ENCODE assay signal across 2 cellular contexts in genomic region chr18:21741511-21742322, GRCh38.
A peak's percentile ranks its signal among the peaks of the same experiment; 100 is the strongest.
TF ChIP-seq lines count a peak whose summit lies in the region.

No MANE protein-coding gene starts in this region.

TF ChIP-seq in GM23338, 12 proteins besides CTCF, POLR2A, EP300 and RAD21:
- TF ChIP-seq ETS1 (IDR thresholded peaks at IDR 0.05) (no peak), ZNF331 (CRISPR knock-in tag; IDR thresholded peaks at IDR 0.05; ENCODE audit: low read depth) (no peak), REST (IDR thresholded peaks at IDR 0.05; ENCODE audit: unreplicated experiment) (no peak), EZH2 (IDR thresholded peaks at IDR 0.05; ENCODE audit: low read depth, unreplicated experiment) (no peak), ZNF114 (CRISPR knock-in tag; IDR thresholded peaks at IDR 0.05) (no peak), EZH2phosphoT487 (IDR thresholded peaks at IDR 0.05; ENCODE audit: unreplicated experiment) (no peak)
TF ChIP-seq in GM23338: peak in this region for 0.

TF ChIP-seq in neural cell, 6 proteins besides CTCF, POLR2A, EP300 and RAD21 (continued from another document):
- TF ChIP-seq REST (IDR thresholded peaks at IDR 0.05; ENCODE audit: borderline replicate concordance) = no peak
- no peak for TF ChIP-seq TAF1 (IDR thresholded peaks at IDR 0.05; ENCODE audit: low read depth)
- peak; percentile 41 for TF ChIP-seq MXI1 (conservative IDR thresholded peaks at IDR 0.05; ENCODE audit: poor library complexity, severe bottlenecking)
TF ChIP-seq in neural cell: peak in this region for 2.
